14 cellular contexts compared by ENCODE assay signal in the genomic region with DNA sequence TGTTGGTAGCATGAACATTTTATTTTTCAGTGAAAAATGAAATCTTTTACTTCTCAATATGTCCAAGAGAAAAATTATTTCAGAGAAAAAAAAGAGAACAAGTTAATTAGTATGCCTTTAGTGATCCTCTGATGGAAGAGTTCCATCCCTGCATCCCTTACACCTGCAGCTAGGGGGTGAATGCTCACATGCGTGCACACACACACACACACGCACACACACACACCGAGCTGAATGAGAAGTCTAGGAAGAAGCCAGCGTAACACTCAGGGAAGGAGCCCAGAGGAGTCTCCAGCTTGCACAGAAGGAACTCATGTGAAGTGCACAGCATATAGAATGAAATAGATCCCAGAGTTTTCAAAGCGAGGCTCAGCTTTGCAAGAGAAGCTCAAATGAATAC.
DNase-seq lines count a peak whose midpoint lies in the region; ATAC-seq and TF ChIP-seq lines count a peak whose summit lies in the region.
"Had no signal": no experiment of that assay in that cellular context is flagged by ENCODE, and none has a peak within 500 bp of the region (broad histone marks: within the 10 kb centered on the region; RNA-seq: fewer than 3 reads in every experiment).

No MANE protein-coding gene starts in this region.

- no peaks in the 10 kb centered on the region for H3K27me3 ChIP-seq in stomach
- no peaks in the 10 kb centered on the region for H3K27me3 ChIP-seq in SJCRH30
- H3K27me3 ChIP-seq: BLaER1, ovary had no signal

- H3K9me3 ChIP-seq in stomach = no peaks in the 10 kb centered on the region
- no peaks in the 10 kb centered on the region for H3K9me3 ChIP-seq in SJCRH30 (replicated peaks)
- H3K9me3 ChIP-seq: BLaER1, ovary, thoracic aorta had no signal

- ATAC-seq in activated naive CD8-positive, alpha-beta T cell treated with anti-CD3 and anti-CD28 coated beads, Interleukin-2, amount 50 U/mL, for 24 hours = no peak
- ATAC-seq in naive thymus-derived CD8-positive, alpha-beta T cell = no peak

- CTCF ChIA-PET in RWPE1 (lab: Yijun Ruan, JAX) = interaction anchor here (0.7 kb wide), 3 partner anchors 40 to 853 kb away, joined by 4 to 5 read pairs (median 4); no protein-coding TSS in a partner anchor

- POLR2A ChIA-PET in RWPE1 (lab: Yijun Ruan, JAX; ENCODE audit: low non-redundant PET) = no interaction called here
- POLR2A ChIA-PET in naive thymus-derived CD8-positive, alpha-beta T cell (lab: Charles Lee) = no interaction called here

- no peaks in the 10 kb centered on the region for H3K4me1 Mint-ChIP-seq in activated naive CD8-positive, alpha-beta T cell treated with anti-CD3 and anti-CD28 coated beads for 36 hours
- no peaks in the 10 kb centered on the region for H3K4me1 Mint-ChIP-seq in activated naive CD8-positive, alpha-beta T cell treated with anti-CD3 and anti-CD28 coated beads, Interleukin-2, amount 50 U/mL, for 24 hours
- peaks cover 7% of the 10 kb centered on the region for H3K4me1 Mint-ChIP-seq in glutamatergic neuron (ENCODE audit: low read depth, unreplicated experiment)
- no peaks in the 10 kb centered on the region for H3K4me1 Mint-ChIP-seq in naive thymus-derived CD8-positive, alpha-beta T cell
- H3K4me1 Mint-ChIP-seq: activated naive CD4-positive, alpha-beta T cell treated with anti-CD3 and anti-CD28 coated beads, Interleukin-2, amount 10 ng/mL, durations not matched to agents 7 days and 5 days had no signal

- H3K4me3 Mint-ChIP-seq in activated naive CD8-positive, alpha-beta T cell treated with anti-CD3 and anti-CD28 coated beads for 36 hours = no peak overlapping the region
- no peak overlapping the region for H3K4me3 Mint-ChIP-seq in activated naive CD8-positive, alpha-beta T cell treated with anti-CD3 and anti-CD28 coated beads, Interleukin-2, amount 50 U/mL, for 24 hours
- no peak overlapping the region for H3K4me3 Mint-ChIP-seq in glutamatergic neuron (ENCODE audit: unreplicated experiment)
- no peak overlapping the region for H3K4me3 Mint-ChIP-seq in naive thymus-derived CD8-positive, alpha-beta T cell
- H3K4me3 Mint-ChIP-seq: activated naive CD4-positive, alpha-beta T cell treated with anti-CD3 and anti-CD28 coated beads, Interleukin-2, amount 10 ng/mL, durations not matched to agents 7 days and 5 days had no signal

- WGBS in stomach, 5 donors = 37 to 51% (median 46%) methylated on average over 5 of the region's 5 CpGs

- TF ChIP-seq POLR2A in stomach (IDR thresholded peaks at IDR 0.05) = no peak

- no peaks in the 10 kb centered on the region for H3K36me3 ChIP-seq in stomach
- no peaks in the 10 kb centered on the region for H3K36me3 ChIP-seq in SJCRH30
- H3K36me3 ChIP-seq: BLaER1, ovary, thoracic aorta had no signal

- no peaks in the 10 kb centered on the region for H3K9me3 Mint-ChIP-seq in activated naive CD8-positive, alpha-beta T cell treated with anti-CD3 and anti-CD28 coated beads for 36 hours
- no peaks in the 10 kb centered on the region for H3K9me3 Mint-ChIP-seq in activated naive CD8-positive, alpha-beta T cell treated with anti-CD3 and anti-CD28 coated beads, Interleukin-2, amount 50 U/mL, for 24 hours
- no peaks in the 10 kb centered on the region for H3K9me3 Mint-ChIP-seq in glutamatergic neuron (ENCODE audit: unreplicated experiment)
- peaks cover 0 to 6% (median 0%) of the 10 kb centered on the region in 9 donors for H3K9me3 Mint-ChIP-seq in naive thymus-derived CD8-positive, alpha-beta T cell
- H3K9me3 Mint-ChIP-seq: activated naive CD4-positive, alpha-beta T cell treated with anti-CD3 and anti-CD28 coated beads, Interleukin-2, amount 10 ng/mL, durations not matched to agents 7 days and 5 days had no signal

- no peaks in the 10 kb centered on the region for H3K36me3 Mint-ChIP-seq in activated naive CD8-positive, alpha-beta T cell treated with anti-CD3 and anti-CD28 coated beads for 36 hours
- H3K36me3 Mint-ChIP-seq in activated naive CD8-positive, alpha-beta T cell treated with anti-CD3 and anti-CD28 coated beads, Interleukin-2, amount 50 U/mL, for 24 hours (ENCODE audit: low read depth) = no peaks in the 10 kb centered on the region
- no peaks in the 10 kb centered on the region for H3K36me3 Mint-ChIP-seq in glutamatergic neuron (ENCODE audit: unreplicated experiment)
- no peaks in the 10 kb centered on the region for H3K36me3 Mint-ChIP-seq in naive thymus-derived CD8-positive, alpha-beta T cell
- H3K36me3 Mint-ChIP-seq: activated naive CD4-positive, alpha-beta T cell treated with anti-CD3 and anti-CD28 coated beads, Interleukin-2, amount 10 ng/mL, durations not matched to agents 7 days and 5 days had no signal

- TF ChIP-seq CTCF in RWPE1 (conservative IDR thresholded peaks at IDR 0.05; ENCODE audit: low read depth) = no peak
- TF ChIP-seq CTCF in glutamatergic neuron (IDR thresholded peaks at IDR 0.05; ENCODE audit: partially characterized antibody, unreplicated experiment) = no peak
- peak in 5 of 7 experiments; percentile 5 to 31 (median 15) for TF ChIP-seq CTCF in stomach (IDR thresholded peaks at IDR 0.05)

- H3K4me1 ChIP-seq in stomach (no peaks in the 10 kb centered on the region), SJCRH30 (peaks cover 36% of the 10 kb centered on the region)

- peak; percentile 1 for DNase-seq in activated naive CD8-positive, alpha-beta T cell treated with anti-CD3 and anti-CD28 coated beads for 36 hours
- DNase-seq in activated naive CD8-positive, alpha-beta T cell treated with anti-CD3 and anti-CD28 coated beads, Interleukin-2, amount 50 U/mL, for 24 hours = no peak
- peak; percentile 12 for DNase-seq in RWPE1 (ENCODE audit: low spot score)
- peak; percentile 49 for DNase-seq in glutamatergic neuron
- no peak for DNase-seq in stomach
- DNase-seq in naive thymus-derived CD8-positive, alpha-beta T cell = no peak
- DNase-seq in SJCRH30 = no peak
- DNase-seq in SKM-1 (lab: John Stamatoyannopoulos, UW; ENCODE audit: unreplicated experiment) = no peak
- DNase-seq: activated CD4-positive, alpha-beta T cell treated with anti-CD3 and anti-CD28 coated beads for 48 hours; activated naive CD4-positive, alpha-beta T cell treated with anti-CD3 and anti-CD28 coated beads, Interleukin-2, amount 10 ng/mL, durations not matched to agents 7 days and 5 days; NCI-H2081 treated with DMSO at 0.1 percent for 48 hours; ovary had no signal

- H3K4me3 ChIP-seq in stomach = no peak overlapping the region
- H3K4me3 ChIP-seq in SJCRH30 = no peak overlapping the region
- H3K4me3 ChIP-seq: BLaER1, ovary, thoracic aorta had no signal

- H3K27ac ChIP-seq in RWPE1 (no peak overlapping the region), stomach (no peak overlapping the region), SJCRH30 (no peak overlapping the region)
- H3K27ac ChIP-seq: BLaER1, ovary, thoracic aorta had no signal

- no peak overlapping the region for H3K27ac Mint-ChIP-seq in activated naive CD8-positive, alpha-beta T cell treated with anti-CD3 and anti-CD28 coated beads for 36 hours
- H3K27ac Mint-ChIP-seq in activated naive CD8-positive, alpha-beta T cell treated with anti-CD3 and anti-CD28 coated beads, Interleukin-2, amount 50 U/mL, for 24 hours = no peak overlapping the region
- no peak overlapping the region for H3K27ac Mint-ChIP-seq in glutamatergic neuron (ENCODE audit: unreplicated experiment)
- H3K27ac Mint-ChIP-seq in naive thymus-derived CD8-positive, alpha-beta T cell = peak overlapping the region in 1 of 10 donors; percentile 9
- H3K27ac Mint-ChIP-seq: activated naive CD4-positive, alpha-beta T cell treated with anti-CD3 and anti-CD28 coated beads, Interleukin-2, amount 10 ng/mL, durations not matched to agents 7 days and 5 days had no signal

- intact Hi-C loops in stomach (cut with DNase I; ENCODE audit: low total_unique reads) = no loop called here

- peaks cover 4% of the 10 kb centered on the region for H3K27me3 Mint-ChIP-seq in activated naive CD8-positive, alpha-beta T cell treated with anti-CD3 and anti-CD28 coated beads for 36 hours
- peaks cover 4% of the 10 kb centered on the region for H3K27me3 Mint-ChIP-seq in activated naive CD8-positive, alpha-beta T cell treated with anti-CD3 and anti-CD28 coated beads, Interleukin-2, amount 50 U/mL, for 24 hours
- no peaks in the 10 kb centered on the region for H3K27me3 Mint-ChIP-seq in glutamatergic neuron (ENCODE audit: unreplicated experiment)
- H3K27me3 Mint-ChIP-seq in naive thymus-derived CD8-positive, alpha-beta T cell = peaks cover 0 to 9% (median 2%) of the 10 kb centered on the region in 5 donors
- H3K27me3 Mint-ChIP-seq: activated naive CD4-positive, alpha-beta T cell treated with anti-CD3 and anti-CD28 coated beads, Interleukin-2, amount 10 ng/mL, durations not matched to agents 7 days and 5 days had no signal

- no peak for TF ChIP-seq EP300 in stomach (IDR thresholded peaks at IDR 0.05)

Comparison
In these comparisons a context has a peak if more than half of its experiments do, and no peak if none do; other contexts are left out.
1. DNase-seq: peak in activated naive CD8-positive, alpha-beta T cell treated with anti-CD3 and anti-CD28 coated beads for 36 hours (single experiment), RWPE1 (single experiment) and glutamatergic neuron (single experiment); none in activated naive CD8-positive, alpha-beta T cell treated with anti-CD3 and anti-CD28 coated beads, Interleukin-2, amount 50 U/mL, for 24 hours (single experiment), stomach (single experiment), naive thymus-derived CD8-positive, alpha-beta T cell (0 of 10), SJCRH30 (0 of 2) and SKM-1 (single experiment).
2. CTCF ChIP-seq: peak in stomach (5 of 7); none in RWPE1 (single experiment) and glutamatergic neuron (single experiment).